ENCODE assay signal across 8 cellular contexts in genomic region chr4:60201052-60201673, GRCh38.
A peak's percentile ranks its signal among the peaks of the same experiment; 100 is the strongest.
DNase-seq lines count a peak whose midpoint lies in the region; ATAC-seq lines count a peak whose summit lies in the region.

No MANE protein-coding gene starts in this region.

- H3K36me3 Mint-ChIP-seq in activated naive CD8-positive, alpha-beta T cell treated with anti-CD3 and anti-CD28 coated beads for 36 hours = no peaks in the 10 kb centered on the region

- no peaks in the 10 kb centered on the region for H3K9me3 Mint-ChIP-seq in activated naive CD8-positive, alpha-beta T cell treated with anti-CD3 and anti-CD28 coated beads for 36 hours

- no peaks in the 10 kb centered on the region for H3K27me3 Mint-ChIP-seq in activated naive CD8-positive, alpha-beta T cell treated with anti-CD3 and anti-CD28 coated beads for 36 hours

- DNase-seq in CMK (ENCODE audit: low read depth) (peak; percentile 18), NCI-H526 (lab: John Stamatoyannopoulos, UW) (peak; percentile 9 to 47), hypothalamus (lab: John Stamatoyannopoulos, UW) (peak in 31 of 51 donors; percentile 0 to 68 (median 4))
- peak; percentile 13 for DNase-seq in activated naive CD8-positive, alpha-beta T cell treated with anti-CD3 and anti-CD28 coated beads for 36 hours
- peak in 2 of 3 donors; percentile 16 to 30 for DNase-seq in stimulated activated CD4-positive, alpha-beta T cell treated with anti-CD3 and anti-CD28 coated beads, Interleukin-12 subunit alpha, Interleukin-12 subunit beta, amount 100 ng/mL, for 48 hours (ENCODE audit: low read depth in 2 of 3, low spot score in 1 of 3)

- H3K27ac Mint-ChIP-seq in activated naive CD8-positive, alpha-beta T cell treated with anti-CD3 and anti-CD28 coated beads for 36 hours = no peak overlapping the region

- no peak overlapping the region for H3K4me3 Mint-ChIP-seq in activated naive CD8-positive, alpha-beta T cell treated with anti-CD3 and anti-CD28 coated beads for 36 hours

- ATAC-seq in GM18861 (IDR thresholded peaks at IDR 0.05; ENCODE audit: unreplicated experiment) (peak; percentile 71), HG03095 (IDR thresholded peaks at IDR 0.05; ENCODE audit: unreplicated experiment) (peak; percentile 82), GM21447 (IDR thresholded peaks at IDR 0.05; ENCODE audit: unreplicated experiment) (no peak)

- H3K4me1 Mint-ChIP-seq in activated naive CD8-positive, alpha-beta T cell treated with anti-CD3 and anti-CD28 coated beads for 36 hours = no peaks in the 10 kb centered on the region
